ENCODE assay signal across 1 cellular context in the genomic region with DNA sequence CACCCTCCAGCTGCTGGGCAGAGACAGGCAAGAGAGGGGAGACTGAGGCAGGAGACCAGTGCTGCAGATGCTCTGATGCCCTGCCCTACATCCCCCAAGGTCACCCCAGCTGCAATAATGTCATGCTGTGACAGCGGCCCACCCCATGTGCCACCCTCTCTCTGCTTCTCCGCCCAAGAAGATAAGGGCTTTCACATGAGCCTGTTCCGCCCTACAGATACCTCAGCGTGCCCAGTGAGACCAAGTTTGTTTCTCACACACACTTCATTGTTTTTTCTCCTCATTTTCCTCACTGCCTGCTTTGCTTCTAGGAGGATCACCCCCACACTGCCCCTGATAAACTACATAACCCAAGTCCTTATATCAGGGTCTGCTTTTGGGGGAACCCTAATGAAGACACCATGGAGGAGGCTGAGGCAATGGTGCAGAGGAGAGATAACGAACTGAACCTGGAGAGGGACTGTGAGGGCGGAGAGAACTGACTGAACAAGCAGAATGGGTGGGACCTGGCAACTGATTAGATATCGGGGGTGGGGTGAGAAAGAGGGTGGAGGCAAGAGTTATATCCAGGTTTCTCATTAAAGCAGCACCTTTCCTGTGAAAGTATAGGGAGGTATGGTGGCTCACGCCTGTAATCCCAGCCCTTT.
TF ChIP-seq lines count a peak whose summit lies in the region.

No MANE protein-coding gene starts in this region.

TF ChIP-seq in K562, 482 proteins besides CTCF, POLR2A, EP300 and RAD21 (continued from another document and continues in another):
- TF ChIP-seq, protein P1, sequence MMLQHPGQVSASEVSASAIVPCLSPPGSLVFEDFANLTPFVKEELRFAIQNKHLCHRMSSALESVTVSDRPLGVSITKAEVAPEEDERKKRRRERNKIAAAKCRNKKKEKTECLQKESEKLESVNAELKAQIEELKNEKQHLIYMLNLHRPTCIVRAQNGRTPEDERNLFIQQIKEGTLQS (IDR thresholded peaks at IDR 0.05), result peak; percentile 63; the same call in 1 of the 2 replicates
- TF ChIP-seq, protein P1 (CRISPR knock-in tag; conservative IDR thresholded peaks at IDR 0.05), result no peak
- TF ChIP-seq DPF2 (IDR thresholded peaks at IDR 0.05) (peak; percentile 98), SNRNP70 (optimal IDR thresholded peaks at IDR 0.05; ENCODE audit: low read depth, low read length) (no peak), TAF9B (IDR thresholded peaks at IDR 0.05; ENCODE audit: partially characterized antibody) (peak; percentile 18), PML (IDR thresholded peaks at IDR 0.05; ENCODE audit: low read length) (no peak), HNRNPL (IDR thresholded peaks at IDR 0.05; ENCODE audit: low read depth, low read length) (0 out of 2 replicates have a peak, but pooled peaks have one; percentile 5), CEBPB (tag; IDR thresholded peaks at IDR 0.05) (peak; percentile 65), NFE2L1 (tag; IDR thresholded peaks at IDR 0.05; ENCODE audit: borderline replicate concordance, low read depth) (no peak), RHOXF2B (CRISPR knock-in tag; conservative IDR thresholded peaks at IDR 0.05) (no peak; the same call in 1 of the 2 replicates), TGIF2 (CRISPR knock-in tag; IDR thresholded peaks at IDR 0.05) (no peak), ETV6 (IDR thresholded peaks at IDR 0.05; ENCODE audit: borderline replicate concordance in 1 of 2, low read depth in 2 of 2, low read length in 1 of 2) (no peak), ETV6 (CRISPR knock-in tag; IDR thresholded peaks at IDR 0.05; ENCODE audit: borderline replicate concordance) (no peak), ZBED1 (IDR thresholded peaks at IDR 0.05) (no peak), ZNF507 (tag; conservative IDR thresholded peaks at IDR 0.05) (no peak), EP400 (IDR thresholded peaks at IDR 0.05) (peak; percentile 79), BACH1 (tag; IDR thresholded peaks at IDR 0.05) (no peak), ZNF778 (CRISPR knock-in tag; IDR thresholded peaks at IDR 0.05) (no peak), SMARCA4 (IDR thresholded peaks at IDR 0.05) (peak; percentile 96), FOXJ3 (CRISPR knock-in tag; IDR thresholded peaks at IDR 0.05) (no peak), MCM2 (IDR thresholded peaks at IDR 0.05; ENCODE audit: low read depth) (no peak), NELFE (IDR thresholded peaks at IDR 0.05; ENCODE audit: insufficient read depth, insufficient read length) (no peak), HEY1 (CRISPR knock-in tag; IDR thresholded peaks at IDR 0.05; ENCODE audit: borderline replicate concordance) (no peak), ZNF79 (CRISPR knock-in tag; IDR thresholded peaks at IDR 0.05; ENCODE audit: low read depth) (no peak), MXI1 (IDR thresholded peaks at IDR 0.05; ENCODE audit: low read depth, low read length) (no peak), MTA3 (IDR thresholded peaks at IDR 0.05; ENCODE audit: borderline replicate concordance) (peak; percentile 90), MCM5 (IDR thresholded peaks at IDR 0.05; ENCODE audit: low read depth) (no peak), CAMTA2 (CRISPR knock-in tag; conservative IDR thresholded peaks at IDR 0.05) (no peak), TCF7L2 (IDR thresholded peaks at IDR 0.05; ENCODE audit: low read depth, low read length) (no peak), FOXA1 (IDR thresholded peaks at IDR 0.05; ENCODE audit: borderline replicate concordance) (no peak), ZNF699 (CRISPR knock-in tag; IDR thresholded peaks at IDR 0.05; ENCODE audit: insufficient replicate concordance) (no peak), STAT5B (CRISPR knock-in tag; IDR thresholded peaks at IDR 0.05) (no peak), CHD1 (IDR thresholded peaks at IDR 0.05; ENCODE audit: low read length) (no peak), ADNP (tag; IDR thresholded peaks at IDR 0.05) (peak; percentile 3; the same call in 1 of the 2 replicates), NCOA4 (IDR thresholded peaks at IDR 0.05; ENCODE audit: partially characterized antibody) (no peak), POU5F1 (IDR thresholded peaks at IDR 0.05; ENCODE audit: borderline replicate concordance, low read depth, low read length, partially characterized antibody) (no peak), CXXC5 (CRISPR knock-in tag; IDR thresholded peaks at IDR 0.05) (peak; percentile 61), SMARCE1 (IDR thresholded peaks at IDR 0.05) (peak; percentile 92; the same call in 1 of the 2 replicates)
- TF ChIP-seq, protein P2, sequence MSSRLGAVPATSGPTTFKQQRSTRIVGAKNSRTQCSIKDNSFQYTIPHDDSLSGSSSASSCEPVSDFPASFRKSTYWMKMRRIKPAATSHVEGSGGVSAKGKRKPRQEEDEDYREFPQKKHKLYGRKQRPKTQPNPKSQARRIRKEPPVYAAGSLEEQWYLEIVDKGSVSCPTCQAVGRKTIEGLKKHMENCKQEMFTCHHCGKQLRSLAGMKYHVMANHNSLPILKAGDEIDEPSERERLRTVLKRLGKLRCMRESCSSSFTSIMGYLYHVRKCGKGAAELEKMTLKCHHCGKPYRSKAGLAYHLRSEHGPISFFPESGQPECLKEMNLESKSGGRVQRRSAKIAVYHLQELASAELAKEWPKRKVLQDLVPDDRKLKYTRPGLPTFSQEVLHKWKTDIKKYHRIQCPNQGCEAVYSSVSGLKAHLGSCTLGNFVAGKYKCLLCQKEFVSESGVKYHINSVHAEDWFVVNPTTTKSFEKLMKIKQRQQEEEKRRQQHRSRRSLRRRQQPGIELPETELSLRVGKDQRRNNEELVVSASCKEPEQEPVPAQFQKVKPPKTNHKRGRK (tag; IDR thresholded peaks at IDR 0.05), result no peak
- TF ChIP-seq, protein P3, sequence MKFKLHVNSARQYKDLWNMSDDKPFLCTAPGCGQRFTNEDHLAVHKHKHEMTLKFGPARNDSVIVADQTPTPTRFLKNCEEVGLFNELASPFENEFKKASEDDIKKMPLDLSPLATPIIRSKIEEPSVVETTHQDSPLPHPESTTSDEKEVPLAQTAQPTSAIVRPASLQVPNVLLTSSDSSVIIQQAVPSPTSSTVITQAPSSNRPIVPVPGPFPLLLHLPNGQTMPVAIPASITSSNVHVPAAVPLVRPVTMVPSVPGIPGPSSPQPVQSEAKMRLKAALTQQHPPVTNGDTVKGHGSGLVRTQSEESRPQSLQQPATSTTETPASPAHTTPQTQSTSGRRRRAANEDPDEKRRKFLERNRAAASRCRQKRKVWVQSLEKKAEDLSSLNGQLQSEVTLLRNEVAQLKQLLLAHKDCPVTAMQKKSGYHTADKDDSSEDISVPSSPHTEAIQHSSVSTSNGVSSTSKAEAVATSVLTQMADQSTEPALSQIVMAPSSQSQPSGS (CRISPR knock-in tag; IDR thresholded peaks at IDR 0.05), result no peak
- TF ChIP-seq, protein P4, sequence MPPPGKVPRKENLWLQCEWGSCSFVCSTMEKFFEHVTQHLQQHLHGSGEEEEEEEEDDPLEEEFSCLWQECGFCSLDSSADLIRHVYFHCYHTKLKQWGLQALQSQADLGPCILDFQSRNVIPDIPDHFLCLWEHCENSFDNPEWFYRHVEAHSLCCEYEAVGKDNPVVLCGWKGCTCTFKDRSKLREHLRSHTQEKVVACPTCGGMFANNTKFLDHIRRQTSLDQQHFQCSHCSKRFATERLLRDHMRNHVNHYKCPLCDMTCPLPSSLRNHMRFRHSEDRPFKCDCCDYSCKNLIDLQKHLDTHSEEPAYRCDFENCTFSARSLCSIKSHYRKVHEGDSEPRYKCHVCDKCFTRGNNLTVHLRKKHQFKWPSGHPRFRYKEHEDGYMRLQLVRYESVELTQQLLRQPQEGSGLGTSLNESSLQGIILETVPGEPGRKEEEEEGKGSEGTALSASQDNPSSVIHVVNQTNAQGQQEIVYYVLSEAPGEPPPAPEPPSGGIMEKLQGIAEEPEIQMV (tag; conservative IDR thresholded peaks at IDR 0.05; ENCODE audit: low read depth), result no peak
- TF ChIP-seq, protein P5, sequence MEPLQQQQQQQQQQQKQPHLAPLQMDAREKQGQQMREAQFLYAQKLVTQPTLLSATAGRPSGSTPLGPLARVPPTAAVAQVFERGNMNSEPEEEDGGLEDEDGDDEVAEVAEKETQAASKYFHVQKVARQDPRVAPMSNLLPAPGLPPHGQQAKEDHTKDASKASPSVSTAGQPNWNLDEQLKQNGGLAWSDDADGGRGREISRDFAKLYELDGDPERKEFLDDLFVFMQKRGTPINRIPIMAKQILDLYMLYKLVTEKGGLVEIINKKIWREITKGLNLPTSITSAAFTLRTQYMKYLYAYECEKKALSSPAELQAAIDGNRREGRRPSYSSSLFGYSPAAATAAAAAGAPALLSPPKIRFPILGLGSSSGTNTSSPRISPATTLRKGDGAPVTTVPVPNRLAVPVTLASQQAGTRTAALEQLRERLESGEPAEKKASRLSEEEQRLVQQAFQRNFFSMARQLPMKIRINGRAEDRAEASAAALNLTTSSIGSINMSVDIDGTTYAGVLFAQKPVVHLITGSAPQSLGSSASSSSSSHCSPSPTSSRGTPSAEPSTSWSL (CRISPR knock-in tag; IDR thresholded peaks at IDR 0.05; ENCODE audit: borderline replicate concordance), result no peak
- TF ChIP-seq, protein P6, sequence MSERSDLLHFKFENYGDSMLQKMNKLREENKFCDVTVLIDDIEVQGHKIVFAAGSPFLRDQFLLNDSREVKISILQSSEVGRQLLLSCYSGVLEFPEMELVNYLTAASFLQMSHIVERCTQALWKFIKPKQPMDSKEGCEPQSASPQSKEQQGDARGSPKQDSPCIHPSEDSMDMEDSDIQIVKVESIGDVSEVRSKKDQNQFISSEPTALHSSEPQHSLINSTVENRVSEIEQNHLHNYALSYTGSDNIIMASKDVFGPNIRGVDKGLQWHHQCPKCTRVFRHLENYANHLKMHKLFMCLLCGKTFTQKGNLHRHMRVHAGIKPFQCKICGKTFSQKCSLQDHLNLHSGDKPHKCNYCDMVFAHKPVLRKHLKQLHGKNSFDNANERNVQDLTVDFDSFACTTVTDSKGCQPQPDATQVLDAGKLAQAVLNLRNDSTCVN (CRISPR knock-in tag; IDR thresholded peaks at IDR 0.05), result 0 out of 2 replicates have a peak, but pooled peaks have one; percentile 32
- TF ChIP-seq, protein P7, sequence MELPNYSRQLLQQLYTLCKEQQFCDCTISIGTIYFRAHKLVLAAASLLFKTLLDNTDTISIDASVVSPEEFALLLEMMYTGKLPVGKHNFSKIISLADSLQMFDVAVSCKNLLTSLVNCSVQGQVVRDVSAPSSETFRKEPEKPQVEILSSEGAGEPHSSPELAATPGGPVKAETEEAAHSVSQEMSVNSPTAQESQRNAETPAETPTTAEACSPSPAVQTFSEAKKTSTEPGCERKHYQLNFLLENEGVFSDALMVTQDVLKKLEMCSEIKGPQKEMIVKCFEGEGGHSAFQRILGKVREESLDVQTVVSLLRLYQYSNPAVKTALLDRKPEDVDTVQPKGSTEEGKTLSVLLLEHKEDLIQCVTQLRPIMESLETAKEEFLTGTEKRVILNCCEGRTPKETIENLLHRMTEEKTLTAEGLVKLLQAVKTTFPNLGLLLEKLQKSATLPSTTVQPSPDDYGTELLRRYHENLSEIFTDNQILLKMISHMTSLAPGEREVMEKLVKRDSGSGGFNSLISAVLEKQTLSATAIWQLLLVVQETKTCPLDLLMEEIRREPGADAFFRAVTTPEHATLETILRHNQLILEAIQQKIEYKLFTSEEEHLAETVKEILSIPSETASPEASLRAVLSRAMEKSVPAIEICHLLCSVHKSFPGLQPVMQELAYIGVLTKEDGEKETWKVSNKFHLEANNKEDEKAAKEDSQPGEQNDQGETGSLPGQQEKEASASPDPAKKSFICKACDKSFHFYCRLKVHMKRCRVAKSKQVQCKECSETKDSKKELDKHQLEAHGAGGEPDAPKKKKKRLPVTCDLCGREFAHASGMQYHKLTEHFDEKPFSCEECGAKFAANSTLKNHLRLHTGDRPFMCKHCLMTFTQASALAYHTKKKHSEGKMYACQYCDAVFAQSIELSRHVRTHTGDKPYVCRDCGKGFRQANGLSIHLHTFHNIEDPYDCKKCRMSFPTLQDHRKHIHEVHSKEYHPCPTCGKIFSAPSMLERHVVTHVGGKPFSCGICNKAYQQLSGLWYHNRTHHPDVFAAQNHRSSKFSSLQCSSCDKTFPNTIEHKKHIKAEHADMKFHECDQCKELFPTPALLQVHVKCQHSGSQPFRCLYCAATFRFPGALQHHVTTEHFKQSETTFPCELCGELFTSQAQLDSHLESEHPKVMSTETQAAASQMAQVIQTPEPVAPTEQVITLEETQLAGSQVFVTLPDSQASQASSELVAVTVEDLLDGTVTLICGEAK (IDR thresholded peaks at IDR 0.05), result no peak
- TF ChIP-seq, protein P7 (CRISPR knock-in tag; IDR thresholded peaks at IDR 0.05), result no peak
- TF ChIP-seq, protein P8, sequence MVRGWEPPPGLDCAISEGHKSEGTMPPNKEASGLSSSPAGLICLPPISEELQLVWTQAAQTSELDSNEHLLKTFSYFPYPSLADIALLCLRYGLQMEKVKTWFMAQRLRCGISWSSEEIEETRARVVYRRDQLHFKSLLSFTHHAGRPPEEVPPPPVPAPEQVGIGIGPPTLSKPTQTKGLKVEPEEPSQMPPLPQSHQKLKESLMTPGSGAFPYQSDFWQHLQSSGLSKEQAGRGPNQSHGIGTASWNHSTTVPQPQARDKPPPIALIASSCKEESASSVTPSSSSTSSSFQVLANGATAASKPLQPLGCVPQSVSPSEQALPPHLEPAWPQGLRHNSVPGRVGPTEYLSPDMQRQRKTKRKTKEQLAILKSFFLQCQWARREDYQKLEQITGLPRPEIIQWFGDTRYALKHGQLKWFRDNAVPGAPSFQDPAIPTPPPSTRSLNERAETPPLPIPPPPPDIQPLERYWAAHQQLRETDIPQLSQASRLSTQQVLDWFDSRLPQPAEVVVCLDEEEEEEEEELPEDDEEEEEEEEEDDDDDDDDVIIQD (CRISPR knock-in tag; IDR thresholded peaks at IDR 0.05), result no peak
